In the genomic region with DNA sequence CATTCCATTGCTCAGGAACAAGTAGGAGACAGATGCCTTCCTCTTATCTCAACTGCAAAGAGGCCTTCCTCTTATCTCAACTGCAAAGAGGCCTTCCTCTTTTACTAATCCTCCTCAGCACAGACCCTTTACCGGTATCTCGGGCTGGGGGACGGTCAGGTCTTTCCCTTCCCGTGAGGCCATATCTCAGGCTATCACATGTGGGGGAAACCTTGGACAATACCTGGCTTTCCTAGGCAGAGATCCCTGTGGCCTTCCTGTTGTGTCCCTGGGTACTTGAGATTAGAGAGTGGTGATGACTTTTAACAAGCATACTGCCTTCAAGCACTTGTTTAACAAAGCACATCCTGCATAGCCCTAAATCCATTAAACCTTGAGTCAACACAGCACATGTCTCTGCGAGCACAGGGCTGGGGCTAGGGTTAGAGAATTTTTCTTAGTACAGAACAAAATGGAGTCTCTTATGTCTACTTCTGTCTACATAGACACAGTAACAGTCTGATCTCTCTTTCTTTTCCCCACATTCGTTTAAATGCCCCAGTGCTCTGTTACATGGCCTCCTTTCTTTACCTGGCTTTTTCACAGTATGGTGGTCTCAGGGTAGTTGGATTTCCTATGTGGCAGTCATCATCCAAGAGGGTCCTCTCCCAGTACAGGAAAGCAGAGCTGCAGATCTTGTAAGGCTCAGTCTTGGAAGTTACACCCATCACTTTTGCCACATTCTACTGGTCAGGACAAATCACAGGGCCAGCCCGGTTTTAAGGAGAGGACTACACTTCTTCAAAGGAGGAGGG, we compare ENCODE assay signal across 1 cellular context.
TF ChIP-seq lines count a peak whose summit lies in the region.

No MANE protein-coding gene starts in this region.

TF ChIP-seq in K562, 482 proteins besides CTCF, POLR2A, EP300 and RAD21 (continued from another document and continues in another):
- TF ChIP-seq, protein P1, sequence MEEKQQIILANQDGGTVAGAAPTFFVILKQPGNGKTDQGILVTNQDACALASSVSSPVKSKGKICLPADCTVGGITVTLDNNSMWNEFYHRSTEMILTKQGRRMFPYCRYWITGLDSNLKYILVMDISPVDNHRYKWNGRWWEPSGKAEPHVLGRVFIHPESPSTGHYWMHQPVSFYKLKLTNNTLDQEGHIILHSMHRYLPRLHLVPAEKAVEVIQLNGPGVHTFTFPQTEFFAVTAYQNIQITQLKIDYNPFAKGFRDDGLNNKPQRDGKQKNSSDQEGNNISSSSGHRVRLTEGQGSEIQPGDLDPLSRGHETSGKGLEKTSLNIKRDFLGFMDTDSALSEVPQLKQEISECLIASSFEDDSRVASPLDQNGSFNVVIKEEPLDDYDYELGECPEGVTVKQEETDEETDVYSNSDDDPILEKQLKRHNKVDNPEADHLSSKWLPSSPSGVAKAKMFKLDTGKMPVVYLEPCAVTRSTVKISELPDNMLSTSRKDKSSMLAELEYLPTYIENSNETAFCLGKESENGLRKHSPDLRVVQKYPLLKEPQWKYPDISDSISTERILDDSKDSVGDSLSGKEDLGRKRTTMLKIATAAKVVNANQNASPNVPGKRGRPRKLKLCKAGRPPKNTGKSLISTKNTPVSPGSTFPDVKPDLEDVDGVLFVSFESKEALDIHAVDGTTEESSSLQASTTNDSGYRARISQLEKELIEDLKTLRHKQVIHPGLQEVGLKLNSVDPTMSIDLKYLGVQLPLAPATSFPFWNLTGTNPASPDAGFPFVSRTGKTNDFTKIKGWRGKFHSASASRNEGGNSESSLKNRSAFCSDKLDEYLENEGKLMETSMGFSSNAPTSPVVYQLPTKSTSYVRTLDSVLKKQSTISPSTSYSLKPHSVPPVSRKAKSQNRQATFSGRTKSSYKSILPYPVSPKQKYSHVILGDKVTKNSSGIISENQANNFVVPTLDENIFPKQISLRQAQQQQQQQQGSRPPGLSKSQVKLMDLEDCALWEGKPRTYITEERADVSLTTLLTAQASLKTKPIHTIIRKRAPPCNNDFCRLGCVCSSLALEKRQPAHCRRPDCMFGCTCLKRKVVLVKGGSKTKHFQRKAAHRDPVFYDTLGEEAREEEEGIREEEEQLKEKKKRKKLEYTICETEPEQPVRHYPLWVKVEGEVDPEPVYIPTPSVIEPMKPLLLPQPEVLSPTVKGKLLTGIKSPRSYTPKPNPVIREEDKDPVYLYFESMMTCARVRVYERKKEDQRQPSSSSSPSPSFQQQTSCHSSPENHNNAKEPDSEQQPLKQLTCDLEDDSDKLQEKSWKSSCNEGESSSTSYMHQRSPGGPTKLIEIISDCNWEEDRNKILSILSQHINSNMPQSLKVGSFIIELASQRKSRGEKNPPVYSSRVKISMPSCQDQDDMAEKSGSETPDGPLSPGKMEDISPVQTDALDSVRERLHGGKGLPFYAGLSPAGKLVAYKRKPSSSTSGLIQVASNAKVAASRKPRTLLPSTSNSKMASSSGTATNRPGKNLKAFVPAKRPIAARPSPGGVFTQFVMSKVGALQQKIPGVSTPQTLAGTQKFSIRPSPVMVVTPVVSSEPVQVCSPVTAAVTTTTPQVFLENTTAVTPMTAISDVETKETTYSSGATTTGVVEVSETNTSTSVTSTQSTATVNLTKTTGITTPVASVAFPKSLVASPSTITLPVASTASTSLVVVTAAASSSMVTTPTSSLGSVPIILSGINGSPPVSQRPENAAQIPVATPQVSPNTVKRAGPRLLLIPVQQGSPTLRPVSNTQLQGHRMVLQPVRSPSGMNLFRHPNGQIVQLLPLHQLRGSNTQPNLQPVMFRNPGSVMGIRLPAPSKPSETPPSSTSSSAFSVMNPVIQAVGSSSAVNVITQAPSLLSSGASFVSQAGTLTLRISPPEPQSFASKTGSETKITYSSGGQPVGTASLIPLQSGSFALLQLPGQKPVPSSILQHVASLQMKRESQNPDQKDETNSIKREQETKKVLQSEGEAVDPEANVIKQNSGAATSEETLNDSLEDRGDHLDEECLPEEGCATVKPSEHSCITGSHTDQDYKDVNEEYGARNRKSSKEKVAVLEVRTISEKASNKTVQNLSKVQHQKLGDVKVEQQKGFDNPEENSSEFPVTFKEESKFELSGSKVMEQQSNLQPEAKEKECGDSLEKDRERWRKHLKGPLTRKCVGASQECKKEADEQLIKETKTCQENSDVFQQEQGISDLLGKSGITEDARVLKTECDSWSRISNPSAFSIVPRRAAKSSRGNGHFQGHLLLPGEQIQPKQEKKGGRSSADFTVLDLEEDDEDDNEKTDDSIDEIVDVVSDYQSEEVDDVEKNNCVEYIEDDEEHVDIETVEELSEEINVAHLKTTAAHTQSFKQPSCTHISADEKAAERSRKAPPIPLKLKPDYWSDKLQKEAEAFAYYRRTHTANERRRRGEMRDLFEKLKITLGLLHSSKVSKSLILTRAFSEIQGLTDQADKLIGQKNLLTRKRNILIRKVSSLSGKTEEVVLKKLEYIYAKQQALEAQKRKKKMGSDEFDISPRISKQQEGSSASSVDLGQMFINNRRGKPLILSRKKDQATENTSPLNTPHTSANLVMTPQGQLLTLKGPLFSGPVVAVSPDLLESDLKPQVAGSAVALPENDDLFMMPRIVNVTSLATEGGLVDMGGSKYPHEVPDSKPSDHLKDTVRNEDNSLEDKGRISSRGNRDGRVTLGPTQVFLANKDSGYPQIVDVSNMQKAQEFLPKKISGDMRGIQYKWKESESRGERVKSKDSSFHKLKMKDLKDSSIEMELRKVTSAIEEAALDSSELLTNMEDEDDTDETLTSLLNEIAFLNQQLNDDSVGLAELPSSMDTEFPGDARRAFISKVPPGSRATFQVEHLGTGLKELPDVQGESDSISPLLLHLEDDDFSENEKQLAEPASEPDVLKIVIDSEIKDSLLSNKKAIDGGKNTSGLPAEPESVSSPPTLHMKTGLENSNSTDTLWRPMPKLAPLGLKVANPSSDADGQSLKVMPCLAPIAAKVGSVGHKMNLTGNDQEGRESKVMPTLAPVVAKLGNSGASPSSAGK (IDR thresholded peaks at IDR 0.05): peak; percentile 64; the same call in 1 of the 2 replicates
- TF ChIP-seq MLX (CRISPR knock-in tag; conservative IDR thresholded peaks at IDR 0.05) (peak in 1 of 2 experiments; percentile 81; a peak in 1 of 4 replicates), ELF4 (CRISPR knock-in tag; IDR thresholded peaks at IDR 0.05) (peak; percentile 98), CREB1 (IDR thresholded peaks at IDR 0.05) (peak; percentile 87), CREB1 (CRISPR knock-in tag; IDR thresholded peaks at IDR 0.05) (peak; percentile 54; the same call in 1 of the 2 replicates), KDM2B (CRISPR knock-in tag; IDR thresholded peaks at IDR 0.05) (peak; percentile 22; the same call in 1 of the 2 replicates), ZSCAN29 (IDR thresholded peaks at IDR 0.05) (peak; percentile 74; the same call in 1 of the 2 replicates), KLF6 (CRISPR knock-in tag; IDR thresholded peaks at IDR 0.05; ENCODE audit: borderline replicate concordance) (peak; percentile 100), EHMT2 (IDR thresholded peaks at IDR 0.05) (0 out of 2 replicates have a peak, but pooled peaks have one; percentile 52), AFF4 (CRISPR knock-in tag; IDR thresholded peaks at IDR 0.05) (peak; percentile 74; the same call in 1 of the 2 replicates), FOXK1 (CRISPR knock-in tag; IDR thresholded peaks at IDR 0.05; ENCODE audit: borderline replicate concordance) (0 out of 2 replicates have a peak, but pooled peaks have one; percentile 62), CBFB (CRISPR knock-in tag; IDR thresholded peaks at IDR 0.05) (peak; percentile 57), BACH1 (tag; IDR thresholded peaks at IDR 0.05) (peak; percentile 94), ATF6 (CRISPR knock-in tag; IDR thresholded peaks at IDR 0.05) (peak; percentile 6; the same call in 1 of the 2 replicates), CREB3 (tag; conservative IDR thresholded peaks at IDR 0.05; ENCODE audit: low read depth) (peak; percentile 98)
- TF ChIP-seq, protein P2, sequence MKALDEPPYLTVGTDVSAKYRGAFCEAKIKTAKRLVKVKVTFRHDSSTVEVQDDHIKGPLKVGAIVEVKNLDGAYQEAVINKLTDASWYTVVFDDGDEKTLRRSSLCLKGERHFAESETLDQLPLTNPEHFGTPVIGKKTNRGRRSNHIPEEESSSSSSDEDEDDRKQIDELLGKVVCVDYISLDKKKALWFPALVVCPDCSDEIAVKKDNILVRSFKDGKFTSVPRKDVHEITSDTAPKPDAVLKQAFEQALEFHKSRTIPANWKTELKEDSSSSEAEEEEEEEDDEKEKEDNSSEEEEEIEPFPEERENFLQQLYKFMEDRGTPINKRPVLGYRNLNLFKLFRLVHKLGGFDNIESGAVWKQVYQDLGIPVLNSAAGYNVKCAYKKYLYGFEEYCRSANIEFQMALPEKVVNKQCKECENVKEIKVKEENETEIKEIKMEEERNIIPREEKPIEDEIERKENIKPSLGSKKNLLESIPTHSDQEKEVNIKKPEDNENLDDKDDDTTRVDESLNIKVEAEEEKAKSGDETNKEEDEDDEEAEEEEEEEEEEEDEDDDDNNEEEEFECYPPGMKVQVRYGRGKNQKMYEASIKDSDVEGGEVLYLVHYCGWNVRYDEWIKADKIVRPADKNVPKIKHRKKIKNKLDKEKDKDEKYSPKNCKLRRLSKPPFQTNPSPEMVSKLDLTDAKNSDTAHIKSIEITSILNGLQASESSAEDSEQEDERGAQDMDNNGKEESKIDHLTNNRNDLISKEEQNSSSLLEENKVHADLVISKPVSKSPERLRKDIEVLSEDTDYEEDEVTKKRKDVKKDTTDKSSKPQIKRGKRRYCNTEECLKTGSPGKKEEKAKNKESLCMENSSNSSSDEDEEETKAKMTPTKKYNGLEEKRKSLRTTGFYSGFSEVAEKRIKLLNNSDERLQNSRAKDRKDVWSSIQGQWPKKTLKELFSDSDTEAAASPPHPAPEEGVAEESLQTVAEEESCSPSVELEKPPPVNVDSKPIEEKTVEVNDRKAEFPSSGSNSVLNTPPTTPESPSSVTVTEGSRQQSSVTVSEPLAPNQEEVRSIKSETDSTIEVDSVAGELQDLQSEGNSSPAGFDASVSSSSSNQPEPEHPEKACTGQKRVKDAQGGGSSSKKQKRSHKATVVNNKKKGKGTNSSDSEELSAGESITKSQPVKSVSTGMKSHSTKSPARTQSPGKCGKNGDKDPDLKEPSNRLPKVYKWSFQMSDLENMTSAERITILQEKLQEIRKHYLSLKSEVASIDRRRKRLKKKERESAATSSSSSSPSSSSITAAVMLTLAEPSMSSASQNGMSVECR (CRISPR knock-in tag; IDR thresholded peaks at IDR 0.05): 0 out of 2 replicates have a peak, but pooled peaks have one; percentile 52
- TF ChIP-seq, protein P3, sequence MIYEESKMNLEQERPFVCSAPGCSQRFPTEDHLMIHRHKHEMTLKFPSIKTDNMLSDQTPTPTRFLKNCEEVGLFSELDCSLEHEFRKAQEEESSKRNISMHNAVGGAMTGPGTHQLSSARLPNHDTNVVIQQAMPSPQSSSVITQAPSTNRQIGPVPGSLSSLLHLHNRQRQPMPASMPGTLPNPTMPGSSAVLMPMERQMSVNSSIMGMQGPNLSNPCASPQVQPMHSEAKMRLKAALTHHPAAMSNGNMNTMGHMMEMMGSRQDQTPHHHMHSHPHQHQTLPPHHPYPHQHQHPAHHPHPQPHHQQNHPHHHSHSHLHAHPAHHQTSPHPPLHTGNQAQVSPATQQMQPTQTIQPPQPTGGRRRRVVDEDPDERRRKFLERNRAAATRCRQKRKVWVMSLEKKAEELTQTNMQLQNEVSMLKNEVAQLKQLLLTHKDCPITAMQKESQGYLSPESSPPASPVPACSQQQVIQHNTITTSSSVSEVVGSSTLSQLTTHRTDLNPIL (CRISPR knock-in tag; IDR thresholded peaks at IDR 0.05): peak; percentile 98
